In genomic region chr7:1079546-1079945, GRCh38 we compare ENCODE assay signal across 15 cellular contexts. TPM values are rescaled to one million over a fixed set of nuclear protein-coding genes. Genes with fewer than 3 reads are reported as not detected.
DNase-seq lines count a peak whose midpoint lies in the region; ATAC-seq and TF ChIP-seq lines count a peak whose summit lies in the region.
"Had no signal": no experiment of that assay in that cellular context is flagged by ENCODE, and none has a peak within 500 bp of the region (broad histone marks: within the 10 kb centered on the region; RNA-seq: fewer than 3 reads in every experiment).

No MANE protein-coding gene starts in this region.

- H4K20me1 ChIP-seq in BLaER1 (peaks cover 20% of the 10 kb centered on the region; the same call in 1 of the 2 replicates), GM23338 (replicated peaks; ENCODE audit: insufficient read depth) (no peaks in the 10 kb centered on the region; the same call in 1 of the 2 replicates), mammary epithelial cell (ENCODE audit: insufficient read depth, low read length) (no peaks in the 10 kb centered on the region)

- in situ Hi-C loops in mammary epithelial cell (cut with MboI; ENCODE audit: low sequenced_read_pairs in 2 of 2): no loop called here

- H3K36me3 ChIP-seq in BLaER1: peaks cover 13% of the 10 kb centered on the region; the same call in 1 of the 2 replicates
- no peaks in the 10 kb centered on the region for H3K36me3 ChIP-seq in GM23338 (ENCODE audit: insufficient read depth)
- H3K36me3 ChIP-seq in endodermal cell (ENCODE audit: control insufficient read depth, insufficient read depth, low read length): peaks cover 4% of the 10 kb centered on the region
- no peaks in the 10 kb centered on the region for H3K36me3 ChIP-seq in vagina
- H3K36me3 ChIP-seq in mammary epithelial cell (ENCODE audit: insufficient read depth, low read length): no peaks in the 10 kb centered on the region
- H3K36me3 ChIP-seq: BE2C had no signal

- H3K9me3 ChIP-seq in BLaER1 (no peaks in the 10 kb centered on the region), endodermal cell (ENCODE audit: control insufficient read depth, low read length) (no peaks in the 10 kb centered on the region), vagina (no peaks in the 10 kb centered on the region), mammary epithelial cell (replicated peaks; ENCODE audit: insufficient read depth, low read length) (no peaks in the 10 kb centered on the region)
- H3K9me3 ChIP-seq: BE2C had no signal

- BruUV-seq in mammary epithelial cell (replicated peaks; lab: Mats Ljungman, UMichigan): no TSS peak

- H2AFZ ChIP-seq in GM23338 (no peak overlapping the region), mammary epithelial cell (ENCODE audit: low read depth, low read length) (no peak overlapping the region)

- H3K4me2 ChIP-seq in BLaER1: peak overlapping the region; percentile 86
- H3K4me2 ChIP-seq in GM23338: no peak overlapping the region
- no peak overlapping the region for H3K4me2 ChIP-seq in mammary epithelial cell (ENCODE audit: insufficient read depth, low read depth, low read length)

- CTCF ChIA-PET in mammary epithelial cell (lab: Charles Lee; ENCODE audit: low non-redundant PET): no interaction called here

- no peaks in the 10 kb centered on the region for H3F3A ChIP-seq in GM23338 (replicated peaks; ENCODE audit: low read depth)

- peaks cover 3% of the 10 kb centered on the region for H3K4me1 Mint-ChIP-seq in GM23338
- H3K4me1 Mint-ChIP-seq in endodermal cell: peaks cover 5% of the 10 kb centered on the region
- H3K4me1 Mint-ChIP-seq: CD14-positive monocyte had no signal

- no peak for ATAC-seq in GM23338

- DNase-seq in GM23338 (ENCODE audit: low spot score): no peak
- no peak for DNase-seq in endodermal cell
- no peak for DNase-seq in NCI-H748 (lab: John Stamatoyannopoulos, UW; ENCODE audit: unreplicated experiment)
- DNase-seq in LoVo (ENCODE audit: low spot score): no peak
- DNase-seq in vagina (ENCODE audit: extremely low spot score in 2 of 2): no peak
- DNase-seq in mammary epithelial cell: no peak
- DNase-seq: BE2C; CD4-positive, alpha-beta memory T cell; DMS153; DMS79; GDM1; H9 had no signal

- H3K9ac ChIP-seq in BLaER1 (peak overlapping the region; percentile 63), endodermal cell (ENCODE audit: extremely low read depth, low read length, poor library complexity, severe bottlenecking) (no peak overlapping the region), mammary epithelial cell (ENCODE audit: insufficient read depth, low read length) (no peak overlapping the region)

- dilution Hi-C loops in mammary epithelial cell (cut with HindIII; ENCODE audit: low sequenced_read_pairs): loop anchor here (5.0 kb wide), 1 partner anchor 58 kb away; a partner anchor contains a TSS

- H3K36me3 Mint-ChIP-seq in GM23338 (ENCODE audit: low read depth) (no peaks in the 10 kb centered on the region; the same call in 2 of the 3 replicates), endodermal cell (ENCODE audit: low read depth) (no peaks in the 10 kb centered on the region)
- H3K36me3 Mint-ChIP-seq: CD14-positive monocyte; CD4-positive, alpha-beta memory T cell had no signal

- no peak for TF ChIP-seq CTCF in GM23338 (conservative IDR thresholded peaks at IDR 0.05; ENCODE audit: low read depth in 2 of 2)
- no peak for TF ChIP-seq CTCF in VCaP (conservative IDR thresholded peaks at IDR 0.05)
- no peak for TF ChIP-seq CTCF in endodermal cell (conservative IDR thresholded peaks at IDR 0.05)
- TF ChIP-seq CTCF in vagina (IDR thresholded peaks at IDR 0.05): no peak
- no peak for TF ChIP-seq CTCF in mammary epithelial cell (conservative IDR thresholded peaks at IDR 0.05 in 1 of 2, IDR thresholded peaks at IDR 0.05 in 1 of 2; ENCODE audit: extremely low read depth in 1 of 2, insufficient read depth in 1 of 2, low read depth in 1 of 2, low read length in 2 of 2)

- H3K4me3 ChIP-seq in BLaER1: no peak overlapping the region
- H3K4me3 ChIP-seq in GM23338: no peak overlapping the region
- no peak overlapping the region for H3K4me3 ChIP-seq in endodermal cell (ENCODE audit: low read length)
- H3K4me3 ChIP-seq in vagina: no peak overlapping the region
- H3K4me3 ChIP-seq in mammary epithelial cell (replicated peaks in 1 of 3; ENCODE audit: insufficient read depth in 1 of 3, low read depth in 2 of 3, low read length in 3 of 3): no peak overlapping the region

- 91 to 94% methylated on average over 8 to 12 of the region's 12 CpGs for WGBS in endodermal cell (ENCODE audit: insufficient coverage in 1 of 2, insufficient read length in 1 of 2), 2 experiments
- WGBS in mammary epithelial cell (ENCODE audit: low coverage, missing lambda C conversion rate): 100% methylated on average over 3 of the region's 12 CpGs

- H3K9me2 ChIP-seq in GM23338 (ENCODE audit: insufficient read depth): no peaks in the 10 kb centered on the region

- H3K79me2 ChIP-seq in GM23338 (replicated peaks; ENCODE audit: insufficient read depth): peaks cover 8% of the 10 kb centered on the region; the same call in 1 of the 2 replicates
- H3K79me2 ChIP-seq in mammary epithelial cell (ENCODE audit: insufficient read depth, low read length): peaks cover 9% of the 10 kb centered on the region

- peak overlapping the region; percentile 61; the same call in 1 of the 2 replicates for H3K27ac Mint-ChIP-seq in GM23338
- H3K27ac Mint-ChIP-seq in endodermal cell: no peak overlapping the region
- H3K27ac Mint-ChIP-seq: CD14-positive monocyte; CD4-positive, alpha-beta memory T cell had no signal

- H3K27me3 Mint-ChIP-seq in GM23338 (ENCODE audit: insufficient read depth, low read depth, poor library complexity) (peaks cover 9% of the 10 kb centered on the region), endodermal cell (ENCODE audit: insufficient read depth) (no peaks in the 10 kb centered on the region)
- H3K27me3 Mint-ChIP-seq: CD4-positive, alpha-beta memory T cell had no signal

- H3K27me3 ChIP-seq in BLaER1 (no peaks in the 10 kb centered on the region), GM23338 (ENCODE audit: insufficient read depth) (no peaks in the 10 kb centered on the region), endodermal cell (ENCODE audit: control insufficient read depth, insufficient read depth, low read length, poor library complexity, severe bottlenecking) (no peaks in the 10 kb centered on the region), vagina (no peaks in the 10 kb centered on the region), mammary epithelial cell (ENCODE audit: insufficient read depth, low read length) (no peaks in the 10 kb centered on the region)
- H3K27me3 ChIP-seq: BE2C had no signal

- H3K9me3 Mint-ChIP-seq in GM23338 (no peaks in the 10 kb centered on the region), endodermal cell (no peaks in the 10 kb centered on the region)
- H3K9me3 Mint-ChIP-seq: CD4-positive, alpha-beta memory T cell; H9 had no signal

- peaks cover 95% of the 10 kb centered on the region for H3K4me1 ChIP-seq in BLaER1
- H3K4me1 ChIP-seq in GM23338 (ENCODE audit: insufficient read depth): no peaks in the 10 kb centered on the region
- no peaks in the 10 kb centered on the region for H3K4me1 ChIP-seq in endodermal cell (ENCODE audit: control insufficient read depth, insufficient read depth, low read length)
- H3K4me1 ChIP-seq in vagina: peaks cover 20% of the 10 kb centered on the region
- H3K4me1 ChIP-seq in mammary epithelial cell (ENCODE audit: insufficient read depth, low read length): peaks cover 11% of the 10 kb centered on the region

- H3K4me3 Mint-ChIP-seq in GM23338 (no peak overlapping the region), endodermal cell (no peak overlapping the region)
- H3K4me3 Mint-ChIP-seq: CD14-positive monocyte; CD4-positive, alpha-beta memory T cell; H9 had no signal

- H3K27ac ChIP-seq in BLaER1 (peak overlapping the region; percentile 75), GM23338 (ENCODE audit: low read depth) (no peak overlapping the region), VCaP (peak overlapping the region; percentile 39; the same call in 1 of the 2 replicates), endodermal cell (ENCODE audit: low read depth, low read length) (peak overlapping the region; percentile 16), vagina (no peak overlapping the region), mammary epithelial cell (ENCODE audit: insufficient read depth, low read depth, low read length) (no peak overlapping the region)

- intact Hi-C loops in vagina (cut with DNase I): no loop called here
- intact Hi-C loops in mammary epithelial cell (cut with micrococcal nuclease): no loop called here

- no peak for TF ChIP-seq POLR2A in vagina (IDR thresholded peaks at IDR 0.05)

TF ChIP-seq in GM23338, 12 proteins besides CTCF, POLR2A, EP300 and RAD21 (continues in another document):
- TF ChIP-seq CREB1 (CRISPR knock-in tag; IDR thresholded peaks at IDR 0.05; ENCODE audit: low read depth) (no peak), NANOG (IDR thresholded peaks at IDR 0.05; ENCODE audit: borderline replicate concordance) (no peak), POLR2AphosphoS5 (IDR thresholded peaks at IDR 0.05; ENCODE audit: low read depth) (no peak), EZH2 (IDR thresholded peaks at IDR 0.05; ENCODE audit: low read depth, unreplicated experiment) (no peak), ZNF114 (CRISPR knock-in tag; IDR thresholded peaks at IDR 0.05) (no peak), STAT1 (IDR thresholded peaks at IDR 0.05; ENCODE audit: unreplicated experiment) (no peak), ZNF331 (CRISPR knock-in tag; IDR thresholded peaks at IDR 0.05; ENCODE audit: low read depth) (no peak)

RNA-seq across cellular contexts. Expression of gene GPER1, which starts 8.4 kb away (rescaled TPM):
- total RNA-seq in GM23338 (2014; rRNA removed; shearing (Covaris generic)): 2.8 TPM in 1 of 2 replicates, not detected in the other
- 0.42 and 0.89 TPM in 2 replicates for polyA plus RNA-seq in GM23338 (2016; fragmentation: Nextera tagmentation; extraction: Ambion mirVana)
- under 1 TPM; 0.35 to 0.51 TPM for total RNA-seq in endodermal cell
- 1.1 TPM for polyA plus RNA-seq in endodermal cell (2013, experiment 1 of 2)
- polyA plus RNA-seq in endodermal cell (2013, experiment 2 of 2): 0.91 TPM
- 8.3 TPM for total RNA-seq in vagina
- total RNA-seq in mammary epithelial cell: under 1 TPM; 0.33 to 0.45 TPM
- 1.1 TPM for polyA plus RNA-seq in mammary epithelial cell
- 1.3 TPM for polyA minus RNA-seq in mammary epithelial cell
- total RNA-seq: CD4-positive, alpha-beta memory T cell; H9 had no signal
- polyA plus RNA-seq: CD4-positive, alpha-beta memory T cell had no signal

RNA-seq across cellular contexts. Expression of gene GPR146, which starts 35.2 kb away (rescaled TPM):
- total RNA-seq in GM23338 (2014; rRNA removed; shearing (Covaris generic)): 0.16 and 0.28 TPM in 2 replicates
- polyA plus RNA-seq in GM23338 (2016; fragmentation: Nextera tagmentation; extraction: Ambion mirVana) (0.37 TPM in 1 of 2 replicates, not detected in the other), mammary epithelial cell (1.4 TPM)
- total RNA-seq in endodermal cell (under 1 TPM; 0.66 to 0.75 TPM), vagina (36.1 TPM), mammary epithelial cell (under 1 TPM; 0.17 to 0.61 TPM)
- 1.1 TPM for polyA plus RNA-seq in endodermal cell (2013, experiment 1 of 2)
- polyA plus RNA-seq in endodermal cell (2013, experiment 2 of 2): 1.7 TPM
- polyA minus RNA-seq in mammary epithelial cell: not detected

Comparison
In these comparisons a context has a peak if more than half of its experiments do, and no peak if none do; other contexts are left out.
1. H3K27ac ChIP-seq: peak in BLaER1 (single experiment), VCaP (single experiment) and endodermal cell (single experiment); none in GM23338 (single experiment), vagina (single experiment) and mammary epithelial cell (single experiment).
2. RNA of gene GPR146, which starts 35.2 kb away (total RNA-seq): 36.1 TPM in vagina (single experiment); 0.66 to 0.75 TPM in endodermal cell, 0.17 to 0.61 TPM in mammary epithelial cell and 0.16 to 0.28 TPM in GM23338; every median in the first group is over 10 times any median in the second.